ENCODE assay signal across 1 cellular context in the genomic region with DNA sequence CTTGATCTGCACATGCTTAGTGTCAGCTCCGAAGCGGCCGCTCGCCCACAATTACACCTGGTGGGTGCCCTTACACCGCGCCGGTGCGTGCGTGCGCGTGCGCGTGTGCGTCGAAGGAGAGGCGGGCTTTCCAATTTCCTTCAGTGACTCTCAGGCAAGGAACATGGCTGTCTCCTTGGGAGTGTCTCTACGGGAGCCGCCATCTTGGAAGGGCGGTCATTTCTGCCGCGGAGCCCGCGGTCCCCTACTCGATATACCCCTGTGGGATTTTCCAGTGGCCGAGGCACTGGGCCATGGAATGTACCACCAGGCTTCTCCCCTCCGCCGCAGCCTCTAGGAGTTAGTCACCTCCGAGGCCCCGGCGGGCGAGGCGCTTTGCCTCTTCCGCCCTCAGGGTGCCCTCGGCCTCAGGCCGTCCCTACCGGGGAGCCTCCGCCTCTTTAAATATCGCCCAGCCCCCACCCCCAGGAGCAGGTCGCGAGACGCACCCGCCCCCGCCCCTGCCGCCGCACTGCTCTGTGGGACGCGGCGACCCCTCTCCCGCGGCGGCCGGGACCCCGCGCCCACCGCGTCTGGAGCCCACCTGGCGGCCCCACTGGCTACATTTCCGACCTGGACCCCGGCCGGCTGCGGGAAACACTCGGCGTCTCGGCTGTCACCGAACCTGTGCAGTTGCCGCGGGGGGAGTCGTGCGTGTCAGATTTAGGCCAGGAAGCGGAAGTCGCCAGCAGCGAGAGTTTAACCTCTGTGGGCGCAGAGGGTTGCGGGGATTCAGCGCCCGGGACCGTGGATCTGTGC.
A peak's percentile ranks its signal among the peaks of the same experiment; 100 is the strongest.
TF ChIP-seq lines count a peak whose summit lies in the region.

A gene (minus strand): TSS at position 711 of the 798 bp plus-strand sequence. CDS start 15,741 bp downstream, outside the sequence.

TF ChIP-seq in GM12878, 131 proteins besides CTCF, POLR2A, EP300 and RAD21 (continued from another document and continues in another):
- TF ChIP-seq WRNIP1 (IDR thresholded peaks at IDR 0.05; ENCODE audit: borderline replicate concordance, low read depth, low read length): no peak
- no peak for TF ChIP-seq YBX1 (IDR thresholded peaks at IDR 0.05)
- no peak for TF ChIP-seq ZSCAN29 (IDR thresholded peaks at IDR 0.05)
- no peak for TF ChIP-seq BRCA1 (IDR thresholded peaks at IDR 0.05; ENCODE audit: low read depth, low read length)
- TF ChIP-seq, protein P1, sequence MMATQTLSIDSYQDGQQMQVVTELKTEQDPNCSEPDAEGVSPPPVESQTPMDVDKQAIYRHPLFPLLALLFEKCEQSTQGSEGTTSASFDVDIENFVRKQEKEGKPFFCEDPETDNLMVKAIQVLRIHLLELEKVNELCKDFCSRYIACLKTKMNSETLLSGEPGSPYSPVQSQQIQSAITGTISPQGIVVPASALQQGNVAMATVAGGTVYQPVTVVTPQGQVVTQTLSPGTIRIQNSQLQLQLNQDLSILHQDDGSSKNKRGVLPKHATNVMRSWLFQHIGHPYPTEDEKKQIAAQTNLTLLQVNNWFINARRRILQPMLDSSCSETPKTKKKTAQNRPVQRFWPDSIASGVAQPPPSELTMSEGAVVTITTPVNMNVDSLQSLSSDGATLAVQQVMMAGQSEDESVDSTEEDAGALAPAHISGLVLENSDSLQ (IDR thresholded peaks at IDR 0.05): no peak
- peak; percentile 6 to 72; a peak in 1 of 4 replicates for TF ChIP-seq BHLHE40 (IDR thresholded peaks at IDR 0.05; ENCODE audit: borderline replicate concordance in 1 of 2, low read depth in 2 of 2, low read length in 1 of 2)
- no peak for TF ChIP-seq BMI1 (IDR thresholded peaks at IDR 0.05; ENCODE audit: borderline replicate concordance)
- TF ChIP-seq CHD4 (IDR thresholded peaks at IDR 0.05): no peak
- no peak for TF ChIP-seq RUNX3 (IDR thresholded peaks at IDR 0.05; ENCODE audit: low read length)
- TF ChIP-seq, protein P2, sequence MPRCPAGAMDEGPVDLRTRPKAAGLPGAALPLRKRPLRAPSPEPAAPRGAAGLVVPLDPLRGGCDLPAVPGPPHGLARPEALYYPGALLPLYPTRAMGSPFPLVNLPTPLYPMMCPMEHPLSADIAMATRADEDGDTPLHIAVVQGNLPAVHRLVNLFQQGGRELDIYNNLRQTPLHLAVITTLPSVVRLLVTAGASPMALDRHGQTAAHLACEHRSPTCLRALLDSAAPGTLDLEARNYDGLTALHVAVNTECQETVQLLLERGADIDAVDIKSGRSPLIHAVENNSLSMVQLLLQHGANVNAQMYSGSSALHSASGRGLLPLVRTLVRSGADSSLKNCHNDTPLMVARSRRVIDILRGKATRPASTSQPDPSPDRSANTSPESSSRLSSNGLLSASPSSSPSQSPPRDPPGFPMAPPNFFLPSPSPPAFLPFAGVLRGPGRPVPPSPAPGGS (IDR thresholded peaks at IDR 0.05; ENCODE audit: borderline replicate concordance, insufficient read depth, low read depth, low read length, poor library complexity, severe bottlenecking): no peak
- TF ChIP-seq CBX5 (IDR thresholded peaks at IDR 0.05; ENCODE audit: low read depth): no peak
- TF ChIP-seq SIN3A (IDR thresholded peaks at IDR 0.05; ENCODE audit: low read depth, low read length): no peak
- TF ChIP-seq CREB1 (IDR thresholded peaks at IDR 0.05; ENCODE audit: low read depth): peak; percentile 37; the same call in 1 of the 2 replicates
- TF ChIP-seq TARDBP (IDR thresholded peaks at IDR 0.05; ENCODE audit: borderline replicate concordance): peak; percentile 40; the same call in 1 of the 2 replicates
- TF ChIP-seq HCFC1 (IDR thresholded peaks at IDR 0.05; ENCODE audit: low read length): no peak
- TF ChIP-seq NFXL1 (IDR thresholded peaks at IDR 0.05; ENCODE audit: borderline replicate concordance): no peak
- TF ChIP-seq, protein P3, sequence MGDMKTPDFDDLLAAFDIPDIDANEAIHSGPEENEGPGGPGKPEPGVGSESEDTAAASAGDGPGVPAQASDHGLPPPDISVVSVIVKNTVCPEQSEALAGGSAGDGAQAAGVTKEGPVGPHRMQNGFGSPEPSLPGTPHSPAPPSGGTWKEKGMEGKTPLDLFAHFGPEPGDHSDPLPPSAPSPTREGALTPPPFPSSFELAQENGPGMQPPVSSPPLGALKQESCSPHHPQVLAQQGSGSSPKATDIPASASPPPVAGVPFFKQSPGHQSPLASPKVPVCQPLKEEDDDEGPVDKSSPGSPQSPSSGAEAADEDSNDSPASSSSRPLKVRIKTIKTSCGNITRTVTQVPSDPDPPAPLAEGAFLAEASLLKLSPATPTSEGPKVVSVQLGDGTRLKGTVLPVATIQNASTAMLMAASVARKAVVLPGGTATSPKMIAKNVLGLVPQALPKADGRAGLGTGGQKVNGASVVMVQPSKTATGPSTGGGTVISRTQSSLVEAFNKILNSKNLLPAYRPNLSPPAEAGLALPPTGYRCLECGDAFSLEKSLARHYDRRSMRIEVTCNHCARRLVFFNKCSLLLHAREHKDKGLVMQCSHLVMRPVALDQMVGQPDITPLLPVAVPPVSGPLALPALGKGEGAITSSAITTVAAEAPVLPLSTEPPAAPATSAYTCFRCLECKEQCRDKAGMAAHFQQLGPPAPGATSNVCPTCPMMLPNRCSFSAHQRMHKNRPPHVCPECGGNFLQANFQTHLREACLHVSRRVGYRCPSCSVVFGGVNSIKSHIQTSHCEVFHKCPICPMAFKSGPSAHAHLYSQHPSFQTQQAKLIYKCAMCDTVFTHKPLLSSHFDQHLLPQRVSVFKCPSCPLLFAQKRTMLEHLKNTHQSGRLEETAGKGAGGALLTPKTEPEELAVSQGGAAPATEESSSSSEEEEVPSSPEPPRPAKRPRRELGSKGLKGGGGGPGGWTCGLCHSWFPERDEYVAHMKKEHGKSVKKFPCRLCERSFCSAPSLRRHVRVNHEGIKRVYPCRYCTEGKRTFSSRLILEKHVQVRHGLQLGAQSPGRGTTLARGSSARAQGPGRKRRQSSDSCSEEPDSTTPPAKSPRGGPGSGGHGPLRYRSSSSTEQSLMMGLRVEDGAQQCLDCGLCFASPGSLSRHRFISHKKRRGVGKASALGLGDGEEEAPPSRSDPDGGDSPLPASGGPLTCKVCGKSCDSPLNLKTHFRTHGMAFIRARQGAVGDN (IDR thresholded peaks at IDR 0.05): 0 out of 2 replicates have a peak, but pooled peaks have one; percentile 17
- no peak for TF ChIP-seq MEF2A (IDR thresholded peaks at IDR 0.05; ENCODE audit: insufficient read depth, low read depth, low read length)
- peak; percentile 66 for TF ChIP-seq TAF1 (IDR thresholded peaks at IDR 0.05; ENCODE audit: borderline replicate concordance, low read depth, low read length)
- no peak for TF ChIP-seq RBBP5 (conservative IDR thresholded peaks at IDR 0.05)
- TF ChIP-seq TCF7 (IDR thresholded peaks at IDR 0.05; ENCODE audit: borderline replicate concordance): no peak
- TF ChIP-seq GABPA (IDR thresholded peaks at IDR 0.05; ENCODE audit: low read depth): peak; percentile 66; the same call in 1 of the 2 replicates
- TF ChIP-seq DPF2 (IDR thresholded peaks at IDR 0.05): no peak
- no peak for TF ChIP-seq BCL11A (IDR thresholded peaks at IDR 0.05; ENCODE audit: low read depth, low read length)
- TF ChIP-seq ZNF24 (IDR thresholded peaks at IDR 0.05): no peak
- TF ChIP-seq NR2C1 (IDR thresholded peaks at IDR 0.05): peak; percentile 72
- no peak for TF ChIP-seq IKZF2 (IDR thresholded peaks at IDR 0.05)
- TF ChIP-seq, protein P4, sequence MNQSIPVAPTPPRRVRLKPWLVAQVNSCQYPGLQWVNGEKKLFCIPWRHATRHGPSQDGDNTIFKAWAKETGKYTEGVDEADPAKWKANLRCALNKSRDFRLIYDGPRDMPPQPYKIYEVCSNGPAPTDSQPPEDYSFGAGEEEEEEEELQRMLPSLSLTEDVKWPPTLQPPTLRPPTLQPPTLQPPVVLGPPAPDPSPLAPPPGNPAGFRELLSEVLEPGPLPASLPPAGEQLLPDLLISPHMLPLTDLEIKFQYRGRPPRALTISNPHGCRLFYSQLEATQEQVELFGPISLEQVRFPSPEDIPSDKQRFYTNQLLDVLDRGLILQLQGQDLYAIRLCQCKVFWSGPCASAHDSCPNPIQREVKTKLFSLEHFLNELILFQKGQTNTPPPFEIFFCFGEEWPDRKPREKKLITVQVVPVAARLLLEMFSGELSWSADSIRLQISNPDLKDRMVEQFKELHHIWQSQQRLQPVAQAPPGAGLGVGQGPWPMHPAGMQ (IDR thresholded peaks at IDR 0.05; ENCODE audit: borderline replicate concordance): no peak
- TF ChIP-seq, protein P5, sequence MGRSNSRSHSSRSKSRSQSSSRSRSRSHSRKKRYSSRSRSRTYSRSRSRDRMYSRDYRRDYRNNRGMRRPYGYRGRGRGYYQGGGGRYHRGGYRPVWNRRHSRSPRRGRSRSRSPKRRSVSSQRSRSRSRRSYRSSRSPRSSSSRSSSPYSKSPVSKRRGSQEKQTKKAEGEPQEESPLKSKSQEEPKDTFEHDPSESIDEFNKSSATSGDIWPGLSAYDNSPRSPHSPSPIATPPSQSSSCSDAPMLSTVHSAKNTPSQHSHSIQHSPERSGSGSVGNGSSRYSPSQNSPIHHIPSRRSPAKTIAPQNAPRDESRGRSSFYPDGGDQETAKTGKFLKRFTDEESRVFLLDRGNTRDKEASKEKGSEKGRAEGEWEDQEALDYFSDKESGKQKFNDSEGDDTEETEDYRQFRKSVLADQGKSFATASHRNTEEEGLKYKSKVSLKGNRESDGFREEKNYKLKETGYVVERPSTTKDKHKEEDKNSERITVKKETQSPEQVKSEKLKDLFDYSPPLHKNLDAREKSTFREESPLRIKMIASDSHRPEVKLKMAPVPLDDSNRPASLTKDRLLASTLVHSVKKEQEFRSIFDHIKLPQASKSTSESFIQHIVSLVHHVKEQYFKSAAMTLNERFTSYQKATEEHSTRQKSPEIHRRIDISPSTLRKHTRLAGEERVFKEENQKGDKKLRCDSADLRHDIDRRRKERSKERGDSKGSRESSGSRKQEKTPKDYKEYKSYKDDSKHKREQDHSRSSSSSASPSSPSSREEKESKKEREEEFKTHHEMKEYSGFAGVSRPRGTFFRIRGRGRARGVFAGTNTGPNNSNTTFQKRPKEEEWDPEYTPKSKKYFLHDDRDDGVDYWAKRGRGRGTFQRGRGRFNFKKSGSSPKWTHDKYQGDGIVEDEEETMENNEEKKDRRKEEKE (IDR thresholded peaks at IDR 0.05): no peak
- no peak for TF ChIP-seq ZNF217 (IDR thresholded peaks at IDR 0.05)
- no peak for TF ChIP-seq NBN (IDR thresholded peaks at IDR 0.05)
- TF ChIP-seq IKZF1 (conservative IDR thresholded peaks at IDR 0.05): peak; percentile 53; the same call in 1 of the 2 replicates
- TF ChIP-seq, protein P6, sequence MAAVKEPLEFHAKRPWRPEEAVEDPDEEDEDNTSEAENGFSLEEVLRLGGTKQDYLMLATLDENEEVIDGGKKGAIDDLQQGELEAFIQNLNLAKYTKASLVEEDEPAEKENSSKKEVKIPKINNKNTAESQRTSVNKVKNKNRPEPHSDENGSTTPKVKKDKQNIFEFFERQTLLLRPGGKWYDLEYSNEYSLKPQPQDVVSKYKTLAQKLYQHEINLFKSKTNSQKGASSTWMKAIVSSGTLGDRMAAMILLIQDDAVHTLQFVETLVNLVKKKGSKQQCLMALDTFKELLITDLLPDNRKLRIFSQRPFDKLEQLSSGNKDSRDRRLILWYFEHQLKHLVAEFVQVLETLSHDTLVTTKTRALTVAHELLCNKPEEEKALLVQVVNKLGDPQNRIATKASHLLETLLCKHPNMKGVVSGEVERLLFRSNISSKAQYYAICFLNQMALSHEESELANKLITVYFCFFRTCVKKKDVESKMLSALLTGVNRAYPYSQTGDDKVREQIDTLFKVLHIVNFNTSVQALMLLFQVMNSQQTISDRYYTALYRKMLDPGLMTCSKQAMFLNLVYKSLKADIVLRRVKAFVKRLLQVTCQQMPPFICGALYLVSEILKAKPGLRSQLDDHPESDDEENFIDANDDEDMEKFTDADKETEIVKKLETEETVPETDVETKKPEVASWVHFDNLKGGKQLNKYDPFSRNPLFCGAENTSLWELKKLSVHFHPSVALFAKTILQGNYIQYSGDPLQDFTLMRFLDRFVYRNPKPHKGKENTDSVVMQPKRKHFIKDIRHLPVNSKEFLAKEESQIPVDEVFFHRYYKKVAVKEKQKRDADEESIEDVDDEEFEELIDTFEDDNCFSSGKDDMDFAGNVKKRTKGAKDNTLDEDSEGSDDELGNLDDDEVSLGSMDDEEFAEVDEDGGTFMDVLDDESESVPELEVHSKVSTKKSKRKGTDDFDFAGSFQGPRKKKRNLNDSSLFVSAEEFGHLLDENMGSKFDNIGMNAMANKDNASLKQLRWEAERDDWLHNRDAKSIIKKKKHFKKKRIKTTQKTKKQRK (IDR thresholded peaks at IDR 0.05; ENCODE audit: low read depth, low read length): no peak
- TF ChIP-seq MYB (IDR thresholded peaks at IDR 0.05; ENCODE audit: borderline replicate concordance, low read depth, low read length): no peak
- 0 out of 2 replicates have a peak, but pooled peaks have one; percentile 56 for TF ChIP-seq GATAD2B (conservative IDR thresholded peaks at IDR 0.05; ENCODE audit: low read depth)
- TF ChIP-seq NFYA (IDR thresholded peaks at IDR 0.05; ENCODE audit: borderline replicate concordance, low read depth, low read length): no peak
- TF ChIP-seq ETV6 (conservative IDR thresholded peaks at IDR 0.05 in 1 of 2, IDR thresholded peaks at IDR 0.05 in 1 of 2; ENCODE audit: borderline replicate concordance in 1 of 2, low read depth in 1 of 2): no peak
- no peak for TF ChIP-seq BACH1 (IDR thresholded peaks at IDR 0.05; ENCODE audit: borderline replicate concordance)
- no peak for TF ChIP-seq TCF3 (IDR thresholded peaks at IDR 0.05; ENCODE audit: borderline replicate concordance, insufficient read depth, low read depth, low read length)
- TF ChIP-seq EGR1 (IDR thresholded peaks at IDR 0.05; ENCODE audit: borderline replicate concordance in 1 of 2, low read depth in 2 of 2, low read length in 2 of 2): peak; percentile 29 to 58; a peak in 2 of 3 replicates
- TF ChIP-seq, protein P7, sequence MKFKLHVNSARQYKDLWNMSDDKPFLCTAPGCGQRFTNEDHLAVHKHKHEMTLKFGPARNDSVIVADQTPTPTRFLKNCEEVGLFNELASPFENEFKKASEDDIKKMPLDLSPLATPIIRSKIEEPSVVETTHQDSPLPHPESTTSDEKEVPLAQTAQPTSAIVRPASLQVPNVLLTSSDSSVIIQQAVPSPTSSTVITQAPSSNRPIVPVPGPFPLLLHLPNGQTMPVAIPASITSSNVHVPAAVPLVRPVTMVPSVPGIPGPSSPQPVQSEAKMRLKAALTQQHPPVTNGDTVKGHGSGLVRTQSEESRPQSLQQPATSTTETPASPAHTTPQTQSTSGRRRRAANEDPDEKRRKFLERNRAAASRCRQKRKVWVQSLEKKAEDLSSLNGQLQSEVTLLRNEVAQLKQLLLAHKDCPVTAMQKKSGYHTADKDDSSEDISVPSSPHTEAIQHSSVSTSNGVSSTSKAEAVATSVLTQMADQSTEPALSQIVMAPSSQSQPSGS (IDR thresholded peaks at IDR 0.05; ENCODE audit: low read length): no peak
- TF ChIP-seq, protein P8, sequence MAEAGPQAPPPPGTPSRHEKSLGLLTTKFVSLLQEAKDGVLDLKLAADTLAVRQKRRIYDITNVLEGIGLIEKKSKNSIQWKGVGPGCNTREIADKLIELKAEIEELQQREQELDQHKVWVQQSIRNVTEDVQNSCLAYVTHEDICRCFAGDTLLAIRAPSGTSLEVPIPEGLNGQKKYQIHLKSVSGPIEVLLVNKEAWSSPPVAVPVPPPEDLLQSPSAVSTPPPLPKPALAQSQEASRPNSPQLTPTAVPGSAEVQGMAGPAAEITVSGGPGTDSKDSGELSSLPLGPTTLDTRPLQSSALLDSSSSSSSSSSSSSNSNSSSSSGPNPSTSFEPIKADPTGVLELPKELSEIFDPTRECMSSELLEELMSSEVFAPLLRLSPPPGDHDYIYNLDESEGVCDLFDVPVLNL (IDR thresholded peaks at IDR 0.05; ENCODE audit: low read depth, low read length): peak; percentile 65; the same call in 1 of the 2 replicates
- TF ChIP-seq MYC (IDR thresholded peaks at IDR 0.05; ENCODE audit: insufficient read depth, insufficient read length, insufficient replicate concordance, low read length, severe bottlenecking): no peak
- TF ChIP-seq MTA3 (IDR thresholded peaks at IDR 0.05; ENCODE audit: borderline replicate concordance, low read length): no peak
